Comparison of ENCODE assay signal across 1 cellular context in genomic region chr10:89332718-89333281, GRCh38.
TF ChIP-seq lines count a peak whose summit lies in the region.

No MANE protein-coding gene starts in this region.

TF ChIP-seq in GM12878, 131 proteins besides CTCF, POLR2A, EP300 and RAD21 (continued from another document and continues in another):
- 0 out of 2 replicates have a peak, but pooled peaks have one; percentile 21 for TF ChIP-seq ZBED1 (IDR thresholded peaks at IDR 0.05; ENCODE audit: borderline replicate concordance)
- no peak for TF ChIP-seq KLF5 (IDR thresholded peaks at IDR 0.05; ENCODE audit: partially characterized antibody)
- TF ChIP-seq GATAD2B (conservative IDR thresholded peaks at IDR 0.05; ENCODE audit: low read depth) = no peak
- 0 out of 4 replicates have a peak, but pooled peaks of 1 of the 2 experiments have one; percentile 19 for TF ChIP-seq CEBPB (IDR thresholded peaks at IDR 0.05; ENCODE audit: borderline replicate concordance in 1 of 2, low read depth in 2 of 2, low read length in 2 of 2)
- TF ChIP-seq SMAD1 (IDR thresholded peaks at IDR 0.05; ENCODE audit: low read depth, partially characterized antibody) = no peak
- no peak for TF ChIP-seq FOS (IDR thresholded peaks at IDR 0.05; ENCODE audit: borderline replicate concordance, extremely low read depth, insufficient read length)
- TF ChIP-seq RUNX3 (IDR thresholded peaks at IDR 0.05; ENCODE audit: low read length) = peak; percentile 92
- no peak for TF ChIP-seq MYC (IDR thresholded peaks at IDR 0.05; ENCODE audit: insufficient read depth, insufficient read length, insufficient replicate concordance, low read length, severe bottlenecking)
- no peak for TF ChIP-seq HDGF (IDR thresholded peaks at IDR 0.05)
- no peak for TF ChIP-seq IRF5 (IDR thresholded peaks at IDR 0.05; ENCODE audit: borderline replicate concordance)
- TF ChIP-seq HCFC1 (IDR thresholded peaks at IDR 0.05; ENCODE audit: low read length) = no peak
- no peak for TF ChIP-seq SRF (IDR thresholded peaks at IDR 0.05; ENCODE audit: low read depth in 2 of 2, low read length in 2 of 2)
- TF ChIP-seq HSF1 (IDR thresholded peaks at IDR 0.05; ENCODE audit: low read depth, low read length) = no peak
- TF ChIP-seq ZBTB40 (IDR thresholded peaks at IDR 0.05; ENCODE audit: borderline replicate concordance) = no peak
- no peak for TF ChIP-seq ETV6 (conservative IDR thresholded peaks at IDR 0.05 in 1 of 2, IDR thresholded peaks at IDR 0.05 in 1 of 2; ENCODE audit: borderline replicate concordance in 1 of 2, low read depth in 1 of 2)
- TF ChIP-seq IKZF1 (conservative IDR thresholded peaks at IDR 0.05) = no peak
- no peak for TF ChIP-seq RB1 (IDR thresholded peaks at IDR 0.05; ENCODE audit: borderline replicate concordance)
- no peak for TF ChIP-seq NFXL1 (IDR thresholded peaks at IDR 0.05; ENCODE audit: borderline replicate concordance)
- no peak for TF ChIP-seq ZZZ3 (IDR thresholded peaks at IDR 0.05; ENCODE audit: control insufficient read depth, insufficient read length, low read depth)
- TF ChIP-seq CUX1 (IDR thresholded peaks at IDR 0.05; ENCODE audit: insufficient replicate concordance, low read depth, low read length) = no peak
- TF ChIP-seq TCF12 (IDR thresholded peaks at IDR 0.05; ENCODE audit: low read depth, low read length) = no peak
- TF ChIP-seq MAX (IDR thresholded peaks at IDR 0.05; ENCODE audit: low read depth, low read length) = no peak
- no peak for TF ChIP-seq NR2C2 (IDR thresholded peaks at IDR 0.05; ENCODE audit: borderline replicate concordance, control insufficient read depth, insufficient read length, low read depth)
- TF ChIP-seq PBX3 (IDR thresholded peaks at IDR 0.05; ENCODE audit: insufficient replicate concordance, low read depth, low read length) = no peak
- no peak for TF ChIP-seq SIN3A (IDR thresholded peaks at IDR 0.05; ENCODE audit: low read depth, low read length)
- TF ChIP-seq STAT3 (IDR thresholded peaks at IDR 0.05; ENCODE audit: low read depth, low read length) = no peak
- peak; percentile 37; the same call in 2 of the 3 replicates for TF ChIP-seq POU2F2 (IDR thresholded peaks at IDR 0.05; ENCODE audit: borderline replicate concordance, low read depth, low read length)
- TF ChIP-seq TCF7 (IDR thresholded peaks at IDR 0.05; ENCODE audit: borderline replicate concordance) = no peak
- no peak for TF ChIP-seq NRF1 (conservative IDR thresholded peaks at IDR 0.05; ENCODE audit: low read depth, low read length)
- no peak for TF ChIP-seq SUZ12 (IDR thresholded peaks at IDR 0.05; ENCODE audit: unreplicated experiment)
- TF ChIP-seq RFX5 (IDR thresholded peaks at IDR 0.05; ENCODE audit: low read depth, low read length) = no peak
- TF ChIP-seq CBX5 (IDR thresholded peaks at IDR 0.05; ENCODE audit: low read depth) = no peak
- 0 out of 2 replicates have a peak, but pooled peaks have one; percentile 40 for TF ChIP-seq IRF4 (IDR thresholded peaks at IDR 0.05; ENCODE audit: low read depth, low read length)
- TF ChIP-seq YBX1 (IDR thresholded peaks at IDR 0.05) = no peak
- no peak for TF ChIP-seq EED (IDR thresholded peaks at IDR 0.05; ENCODE audit: low read depth)
- no peak for TF ChIP-seq ZNF207 (IDR thresholded peaks at IDR 0.05; ENCODE audit: borderline replicate concordance)
- no peak for TF ChIP-seq ELK1 (IDR thresholded peaks at IDR 0.05; ENCODE audit: low read depth, low read length)
- TF ChIP-seq YY1 (IDR thresholded peaks at IDR 0.05; ENCODE audit: low read depth, low read length) = no peak
- TF ChIP-seq ASH2L (IDR thresholded peaks at IDR 0.05; ENCODE audit: borderline replicate concordance, low read depth) = no peak
- no peak for TF ChIP-seq BCL3 (IDR thresholded peaks at IDR 0.05; ENCODE audit: borderline replicate concordance, insufficient read depth, low read depth, low read length, poor library complexity, severe bottlenecking)
- no peak for TF ChIP-seq FOXM1 (IDR thresholded peaks at IDR 0.05; ENCODE audit: low read depth, low read length)
- no peak for TF ChIP-seq ZNF687 (IDR thresholded peaks at IDR 0.05)
